ENCODE assay signal across 19 cellular contexts in genomic region chr9:35186524-35186923, GRCh38. TPM values are rescaled to one million over a fixed set of nuclear protein-coding genes. Genes with fewer than 3 reads are reported as not detected.
A peak's percentile ranks its signal among the peaks of the same experiment; 100 is the strongest.
DNase-seq lines count a peak whose midpoint lies in the region; ATAC-seq and TF ChIP-seq lines count a peak whose summit lies in the region.
"Had no signal": no experiment of that assay in that cellular context is flagged by ENCODE, and none has a peak within 500 bp of the region (broad histone marks: within the 10 kb centered on the region; RNA-seq: fewer than 3 reads in every experiment).

No MANE protein-coding gene starts in this region.

- in situ Hi-C loops in Caki2 (cut with HindIII; ENCODE audit: low pct_unique_long_range_greater_than_20kb, low sequenced_read_pairs) = no loop called here

- TF ChIP-seq CTCF in Peyer's patch (IDR thresholded peaks at IDR 0.05) (no peak), colonic mucosa (IDR thresholded peaks at IDR 0.05) (no peak), coronary artery (IDR thresholded peaks at IDR 0.05) (no peak)

- intact Hi-C loops in colonic mucosa (cut with DNase I) = no loop called here

- H3K27me3 ChIP-seq in Peyer's patch = no peaks in the 10 kb centered on the region
- no peaks in the 10 kb centered on the region for H3K27me3 ChIP-seq in colonic mucosa
- H3K27me3 ChIP-seq in mucosa of rectum (ENCODE audit: control insufficient read depth in 2 of 2, insufficient read depth in 2 of 2, low read length in 2 of 2) = no peaks in the 10 kb centered on the region

- no peaks in the 10 kb centered on the region for H3K36me3 ChIP-seq in Peyer's patch
- no peaks in the 10 kb centered on the region for H3K36me3 ChIP-seq in colonic mucosa
- no peaks in the 10 kb centered on the region for H3K36me3 ChIP-seq in mucosa of rectum (ENCODE audit: control insufficient read depth in 2 of 2, insufficient read depth in 2 of 2, low read length in 2 of 2)

- DNase-seq in Caki2 (ENCODE audit: low read depth) = peak; percentile 76
- DNase-seq in Peyer's patch = peak in 2 of 3 donors; percentile 54 to 60
- peak; percentile 37 for DNase-seq in colonic mucosa
- DNase-seq in coronary artery (ENCODE audit: low spot score) = no peak
- DNase-seq: AML-193, DMS153, GF-D8, H9, NCI-H1105, NCI-H1694, NCI-H2227 treated with DMSO at 0.1 percent for 48 hours, NCI-H510A treated with DMSO at 0.1 percent for 48 hours, Right ventricle myocardium superior, T-cell had no signal

- H3K9ac ChIP-seq in colonic mucosa (ENCODE audit: low read depth in 2 of 2, low read length in 2 of 2) (no peak overlapping the region), mucosa of rectum (ENCODE audit: low read depth in 1 of 2, low read length in 2 of 2) (no peak overlapping the region)

- H3K4me1 ChIP-seq in Peyer's patch = no peaks in the 10 kb centered on the region
- H3K4me1 ChIP-seq in colonic mucosa = no peaks in the 10 kb centered on the region
- peaks cover 0 to 5% of the 10 kb centered on the region in 2 donors for H3K4me1 ChIP-seq in mucosa of rectum (ENCODE audit: control insufficient read depth in 2 of 2, insufficient read depth in 2 of 2, low read length in 2 of 2)

- no peak overlapping the region for H3K4me3 ChIP-seq in Peyer's patch
- no peak overlapping the region for H3K4me3 ChIP-seq in colonic mucosa
- no peak overlapping the region for H3K4me3 ChIP-seq in mucosa of rectum (ENCODE audit: low read length in 2 of 2)
- H3K4me3 ChIP-seq in coronary artery = no peak overlapping the region

- peaks cover 0 to 6% (median 0%) of the 10 kb centered on the region in 4 donors for H3K9me3 ChIP-seq in Peyer's patch
- no peaks in the 10 kb centered on the region for H3K9me3 ChIP-seq in colonic mucosa
- no peaks in the 10 kb centered on the region for H3K9me3 ChIP-seq in mucosa of rectum (ENCODE audit: control insufficient read depth in 2 of 2, low read length in 2 of 2)

- peak overlapping the region in 2 of 4 donors; percentile 16 to 20 for H3K27ac ChIP-seq in Peyer's patch
- peak overlapping the region; percentile 39 for H3K27ac ChIP-seq in colonic mucosa
- H3K27ac ChIP-seq in mucosa of rectum (ENCODE audit: low read depth in 2 of 2, low read length in 2 of 2) = peak overlapping the region; percentile 65 to 69
- H3K27ac ChIP-seq in coronary artery = no peak overlapping the region

- TF ChIP-seq POLR2A in Peyer's patch (IDR thresholded peaks at IDR 0.05) = peak; percentile 33 to 42

- ATAC-seq in activated CD4-positive, CD25-positive, alpha-beta regulatory T cell treated with anti-CD3 and anti-CD28 coated beads, Interleukin-2, amount 50 U/mL, for 24 hours = no peak
- no peak for ATAC-seq in HG03520 (IDR thresholded peaks at IDR 0.05; ENCODE audit: unreplicated experiment)
- ATAC-seq: Panc1, SK-N-SH treated with all-trans-retinoic acid at 6 μM for 48 hours, T-cell had no signal

RNA-seq across cellular contexts. Expression of gene UNC13B, which starts 24.7 kb away (rescaled TPM):
- 1.4 and 1.6 TPM in 2 replicates for total RNA-seq in Caki2 (2014; rRNA removed; shearing (Covaris generic); ENCODE audit: low replicate concordance)
- total RNA-seq in Peyer's patch (10 to 100 TPM; 44.5 to 72.9 (median 48.6) TPM), colonic mucosa (10 to 100 TPM; 43.6 to 56.1 TPM)

Comparison
In these comparisons a context has a peak if more than half of its experiments do, and no peak if none do; other contexts are left out.
1. H3K27ac ChIP-seq: peak in colonic mucosa (single experiment) and mucosa of rectum (2 of 2); none in coronary artery (0 of 2).
2. RNA of gene UNC13B, which starts 24.7 kb away (total RNA-seq): 43.6 to 56.1 TPM in colonic mucosa and 44.5 to 72.9 TPM in Peyer's patch; 1.4 to 1.6 TPM in Caki2; every median in the first group is over 10 times any median in the second.